ENCODE assay signal across 14 cellular contexts in genomic region chr22:30866811-30867271, GRCh38.
DNase-seq lines count a peak whose midpoint lies in the region; ATAC-seq and TF ChIP-seq lines count a peak whose summit lies in the region.
"Had no signal": no experiment of that assay in that cellular context is flagged by ENCODE, and none has a peak within 500 bp of the region (broad histone marks: within the 10 kb centered on the region; RNA-seq: fewer than 3 reads in every experiment).

No MANE protein-coding gene starts in this region.

- peak; percentile 37 to 38 for ATAC-seq in stimulated activated naive B cell treated with anti-CD40 and anti-IgM and Interleukin-4, amounts not matched to agents 10 μg/mL and 1 μg/mL and 100 μg/mL, for 72 hours (replicated peaks)
- no peak for ATAC-seq in GM18498 (IDR thresholded peaks at IDR 0.05; ENCODE audit: unreplicated experiment)
- no peak for ATAC-seq in HG03039 (IDR thresholded peaks at IDR 0.05; ENCODE audit: unreplicated experiment)

- no peak overlapping the region for H3K4me3 ChIP-seq in NB4 (ENCODE audit: low read depth, low read length)
- H3K4me3 ChIP-seq in fibroblast of pulmonary artery (replicated peaks; ENCODE audit: low read depth, low read length) = no peak overlapping the region
- H3K4me3 ChIP-seq: Peyer's patch, right atrium auricular region had no signal

- no peaks in the 10 kb centered on the region for H3K4me1 Mint-ChIP-seq in stimulated activated naive B cell treated with anti-CD40 and anti-IgM and Interleukin-4, amounts not matched to agents 10 μg/mL and 1 μg/mL and 100 μg/mL, for 72 hours

- no peak for TF ChIP-seq POLR2A in NB4 (IDR thresholded peaks at IDR 0.05; ENCODE audit: extremely low read depth, insufficient read length)

- no peak overlapping the region for H3K27ac Mint-ChIP-seq in stimulated activated naive B cell treated with anti-CD40 and anti-IgM and Interleukin-4, amounts not matched to agents 10 μg/mL and 1 μg/mL and 100 μg/mL, for 72 hours

- peak; percentile 28 for DNase-seq in activated effector memory CD4-positive, alpha-beta T cell treated with anti-CD3 and anti-CD28 coated beads, Interleukin-2, amount 50 U/mL, for 16 hours
- DNase-seq in activated effector memory CD4-positive, alpha-beta T cell treated with Interleukin-2 at 50 U/mL for 16 hours = no peak
- DNase-seq in NB4 (ENCODE audit: low read depth) (peak; percentile 14), fibroblast of pulmonary artery (ENCODE audit: low read depth) (peak; percentile 8), HPDE6-E6E7 (ENCODE audit: extremely low spot score) (no peak)
- DNase-seq in stimulated activated naive B cell treated with anti-CD40 and anti-IgM and Interleukin-4, amounts not matched to agents 10 μg/mL and 1 μg/mL and 100 μg/mL, for 72 hours = no peak
- DNase-seq: cerebellar nuclear complex, glutamatergic neuron, midbrain, NCI-H1436 treated with DMSO at 0.1 percent for 48 hours had no signal

- no peaks in the 10 kb centered on the region for H3K27me3 Mint-ChIP-seq in stimulated activated naive B cell treated with anti-CD40 and anti-IgM and Interleukin-4, amounts not matched to agents 10 μg/mL and 1 μg/mL and 100 μg/mL, for 72 hours

- H3K9me3 Mint-ChIP-seq in stimulated activated naive B cell treated with anti-CD40 and anti-IgM and Interleukin-4, amounts not matched to agents 10 μg/mL and 1 μg/mL and 100 μg/mL, for 72 hours = no peaks in the 10 kb centered on the region

- no peak overlapping the region for H3K4me3 Mint-ChIP-seq in stimulated activated naive B cell treated with anti-CD40 and anti-IgM and Interleukin-4, amounts not matched to agents 10 μg/mL and 1 μg/mL and 100 μg/mL, for 72 hours

- TF ChIP-seq CTCF in NB4 (IDR thresholded peaks at IDR 0.05; ENCODE audit: low read depth, low read length) = peak; percentile 23
- TF ChIP-seq CTCF in fibroblast of pulmonary artery (IDR thresholded peaks at IDR 0.05; ENCODE audit: low read length, missing control alignments) = peak; percentile 2

- H3K36me3 Mint-ChIP-seq in stimulated activated naive B cell treated with anti-CD40 and anti-IgM and Interleukin-4, amounts not matched to agents 10 μg/mL and 1 μg/mL and 100 μg/mL, for 72 hours = no peaks in the 10 kb centered on the region

Comparison
In these comparisons a context has a peak if more than half of its experiments do, and no peak if none do; other contexts are left out.
1. DNase-seq: peak in activated effector memory CD4-positive, alpha-beta T cell treated with anti-CD3 and anti-CD28 coated beads, Interleukin-2, amount 50 U/mL, for 16 hours (single experiment), NB4 (single experiment) and fibroblast of pulmonary artery (single experiment); none in activated effector memory CD4-positive, alpha-beta T cell treated with Interleukin-2 at 50 U/mL for 16 hours (single experiment), stimulated activated naive B cell treated with anti-CD40 and anti-IgM and Interleukin-4, amounts not matched to agents 10 μg/mL and 1 μg/mL and 100 μg/mL, for 72 hours (single experiment) and HPDE6-E6E7 (single experiment).
2. ATAC-seq: peak in stimulated activated naive B cell treated with anti-CD40 and anti-IgM and Interleukin-4, amounts not matched to agents 10 μg/mL and 1 μg/mL and 100 μg/mL, for 72 hours (2 of 2); none in GM18498 (single experiment) and HG03039 (single experiment).